Comparison of ENCODE assay signal across 9 cellular contexts in the genomic region with DNA sequence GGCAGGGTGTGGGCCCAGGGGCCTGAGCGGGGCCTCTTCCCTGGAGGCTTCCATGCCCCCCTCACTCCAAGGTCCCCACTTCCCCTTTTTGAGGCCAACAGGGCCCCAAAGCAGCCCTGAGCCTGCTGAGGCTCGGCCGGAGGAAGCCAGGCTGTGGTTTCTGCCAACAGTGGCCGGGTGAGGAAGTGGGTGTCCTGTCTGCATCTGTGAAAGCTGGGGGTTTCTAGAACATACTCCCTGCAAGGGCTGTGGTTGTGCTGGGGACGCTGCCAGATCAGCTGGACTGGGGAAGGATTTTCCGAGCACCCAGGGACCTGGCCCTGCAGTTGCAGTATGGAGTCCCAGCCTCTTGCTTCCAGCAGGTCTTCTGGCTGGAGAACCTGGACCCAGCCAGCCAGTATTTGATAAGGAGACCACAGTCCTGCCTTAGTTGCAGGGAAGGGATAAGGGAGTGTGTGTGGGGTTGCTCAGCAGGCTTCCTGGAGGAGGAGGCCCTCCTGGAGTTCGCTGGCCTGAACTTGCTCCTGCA. TPM values are rescaled to one million over a fixed set of nuclear protein-coding genes. Genes with fewer than 3 reads are reported as not detected.
DNase-seq lines count a peak whose midpoint lies in the region; ATAC-seq and TF ChIP-seq lines count a peak whose summit lies in the region.
"Had no signal": no experiment of that assay in that cellular context is flagged by ENCODE, and none has a peak within 500 bp of the region (broad histone marks: within the 10 kb centered on the region; RNA-seq: fewer than 3 reads in every experiment).

No MANE protein-coding gene starts in this region.

- peaks cover 12% of the 10 kb centered on the region for H3K36me3 ChIP-seq in GM06990 (ENCODE audit: control insufficient read depth, insufficient read depth, low read length)
- H3K36me3 ChIP-seq in MM.1S (replicated peaks; ENCODE audit: insufficient read depth, low read length): no peaks in the 10 kb centered on the region

- H3K27ac Mint-ChIP-seq in WTC11: no peak overlapping the region

- H2AFZ ChIP-seq in MM.1S (ENCODE audit: low read length): peak overlapping the region; percentile 44; the same call in 1 of the 2 replicates

- peaks cover 11% of the 10 kb centered on the region for H3K9me3 Mint-ChIP-seq in WTC11

- intact Hi-C loops in right cardiac atrium (cut with DNase I): no loop called here

- H3F3A ChIP-seq in MM.1S (ENCODE audit: insufficient read depth, low read length): peaks cover 18% of the 10 kb centered on the region

- H3K27me3 Mint-ChIP-seq in WTC11 (ENCODE audit: low read depth): no peaks in the 10 kb centered on the region; the same call in 1 of the 2 replicates

- peak overlapping the region; percentile 78 for H3K4me2 ChIP-seq in MM.1S (ENCODE audit: low read depth, low read length)

- H3K4me1 ChIP-seq in MM.1S (ENCODE audit: low read length) (peaks cover 30% of the 10 kb centered on the region), right cardiac atrium (ENCODE audit: control insufficient read depth, insufficient read depth, low read length) (peaks cover 3% of the 10 kb centered on the region)

- H3K27me3 ChIP-seq in GM06990 (replicated peaks; ENCODE audit: control insufficient read depth, insufficient read depth, low read length): no peaks in the 10 kb centered on the region
- H3K27me3 ChIP-seq in MM.1S (replicated peaks; ENCODE audit: insufficient read depth, low read length): no peaks in the 10 kb centered on the region
- H3K27me3 ChIP-seq in right cardiac atrium (ENCODE audit: control insufficient read depth, insufficient read depth): no peaks in the 10 kb centered on the region

- CTCF ChIA-PET in WTC11 (lab: Charles Lee): interaction anchor here (1.0 to 1.2 kb wide), 2 partner anchors 45 to 73 kb away, joined by 3 read pairs; no protein-coding TSS in a partner anchor

- TF ChIP-seq CTCF in GM06990 (IDR thresholded peaks at IDR 0.05; ENCODE audit: insufficient read depth, low read length, poor library complexity, severe bottlenecking) (no peak), MM.1S (IDR thresholded peaks at IDR 0.05; ENCODE audit: low read length) (no peak), WTC11 (IDR thresholded peaks at IDR 0.05) (no peak)

- H3K27ac ChIP-seq in MM.1S (ENCODE audit: low read length) (peak overlapping the region; percentile 72; the same call in 1 of the 2 replicates), right cardiac atrium (ENCODE audit: low read length) (no peak overlapping the region)
- H3K27ac ChIP-seq: epithelial cell of prostate had no signal

- no peaks in the 10 kb centered on the region for H4K20me1 ChIP-seq in MM.1S (ENCODE audit: insufficient read depth, low read length)

- WGBS in right cardiac atrium: 36% methylated on average over 7 of the region's 7 CpGs

- H3K4me1 Mint-ChIP-seq in WTC11: peaks cover 14% of the 10 kb centered on the region

- H3K9ac ChIP-seq in MM.1S (ENCODE audit: low read length): peak overlapping the region; percentile 51

- peaks cover 96% of the 10 kb centered on the region for H3K79me2 ChIP-seq in MM.1S (ENCODE audit: low read length)

- ATAC-seq in GM21717 (IDR thresholded peaks at IDR 0.05; ENCODE audit: unreplicated experiment): peak; percentile 91
- ATAC-seq in right cardiac atrium: peak; percentile 69 to 77
- no peak for ATAC-seq in WTC11

- DNase-seq in GM06990 (ENCODE audit: extremely low read depth, insufficient read length) (peak; percentile 87), MM.1S (peak; percentile 88), right cardiac atrium (peak; percentile 77 to 93 (median 90)), WTC11 (ENCODE audit: low spot score) (no peak), NCI-H2171 treated with DMSO at 0.1 percent for 48 hours (lab: John Stamatoyannopoulos, UW) (no peak)
- DNase-seq in activated T-helper 1 cell treated with anti-CD3 and anti-CD28 coated beads, Interleukin-2, amount 50 U/mL, for 16 hours (ENCODE audit: low read depth in 1 of 2, low spot score in 1 of 2): peak; percentile 23 to 35
- peak; percentile 32 to 57 for DNase-seq in stimulated activated CD8-positive, alpha-beta memory T cell treated with anti-CD3 and anti-CD28 coated beads, Interleukin-7, amount 100 ng/mL, for 4 hours (ENCODE audit: low read depth in 2 of 2)

- no peak overlapping the region for H3K4me3 Mint-ChIP-seq in WTC11

- no peaks in the 10 kb centered on the region for H3K9me3 ChIP-seq in MM.1S (replicated peaks; ENCODE audit: insufficient read depth, low read length)
- no peaks in the 10 kb centered on the region for H3K9me3 ChIP-seq in right cardiac atrium (ENCODE audit: control insufficient read depth, low read length)

- H3K4me3 ChIP-seq in GM06990 (replicated peaks; ENCODE audit: low read depth, low read length) (peak overlapping the region; percentile 44; the same call in 1 of the 2 replicates), MM.1S (ENCODE audit: low read length) (peak overlapping the region; percentile 36), right cardiac atrium (ENCODE audit: low read length) (no peak overlapping the region)

- H3K36me3 Mint-ChIP-seq in WTC11: peaks cover 6% of the 10 kb centered on the region; the same call in 1 of the 2 replicates

- POLR2A ChIA-PET in WTC11 (lab: Charles Lee): no interaction called here

- no peaks in the 10 kb centered on the region for H3K9me2 ChIP-seq in MM.1S (replicated peaks; ENCODE audit: insufficient read depth, low read length)

TF ChIP-seq in WTC11, 78 proteins besides CTCF, POLR2A, EP300 and RAD21 (continues in another document):
- TF ChIP-seq, protein P1, sequence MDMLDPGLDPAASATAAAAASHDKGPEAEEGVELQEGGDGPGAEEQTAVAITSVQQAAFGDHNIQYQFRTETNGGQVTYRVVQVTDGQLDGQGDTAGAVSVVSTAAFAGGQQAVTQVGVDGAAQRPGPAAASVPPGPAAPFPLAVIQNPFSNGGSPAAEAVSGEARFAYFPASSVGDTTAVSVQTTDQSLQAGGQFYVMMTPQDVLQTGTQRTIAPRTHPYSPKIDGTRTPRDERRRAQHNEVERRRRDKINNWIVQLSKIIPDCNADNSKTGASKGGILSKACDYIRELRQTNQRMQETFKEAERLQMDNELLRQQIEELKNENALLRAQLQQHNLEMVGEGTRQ (CRISPR knock-in tag; IDR thresholded peaks at IDR 0.05): no peak
- TF ChIP-seq, protein P2, sequence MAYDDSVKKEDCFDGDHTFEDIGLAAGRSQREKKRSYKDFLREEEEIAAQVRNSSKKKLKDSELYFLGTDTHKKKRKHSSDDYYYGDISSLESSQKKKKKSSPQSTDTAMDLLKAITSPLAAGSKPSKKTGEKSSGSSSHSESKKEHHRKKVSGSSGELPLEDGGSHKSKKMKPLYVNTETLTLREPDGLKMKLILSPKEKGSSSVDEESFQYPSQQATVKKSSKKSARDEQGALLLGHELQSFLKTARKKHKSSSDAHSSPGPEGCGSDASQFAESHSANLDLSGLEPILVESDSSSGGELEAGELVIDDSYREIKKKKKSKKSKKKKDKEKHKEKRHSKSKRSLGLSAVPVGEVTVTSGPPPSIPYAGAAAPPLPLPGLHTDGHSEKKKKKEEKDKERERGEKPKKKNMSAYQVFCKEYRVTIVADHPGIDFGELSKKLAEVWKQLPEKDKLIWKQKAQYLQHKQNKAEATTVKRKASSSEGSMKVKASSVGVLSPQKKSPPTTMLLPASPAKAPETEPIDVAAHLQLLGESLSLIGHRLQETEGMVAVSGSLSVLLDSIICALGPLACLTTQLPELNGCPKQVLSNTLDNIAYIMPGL (CRISPR knock-in tag; IDR thresholded peaks at IDR 0.05): no peak
- no peak for TF ChIP-seq NR1H2 (CRISPR knock-in tag; IDR thresholded peaks at IDR 0.05)
- TF ChIP-seq ETV6 (CRISPR knock-in tag; IDR thresholded peaks at IDR 0.05): no peak
- TF ChIP-seq, protein P3, sequence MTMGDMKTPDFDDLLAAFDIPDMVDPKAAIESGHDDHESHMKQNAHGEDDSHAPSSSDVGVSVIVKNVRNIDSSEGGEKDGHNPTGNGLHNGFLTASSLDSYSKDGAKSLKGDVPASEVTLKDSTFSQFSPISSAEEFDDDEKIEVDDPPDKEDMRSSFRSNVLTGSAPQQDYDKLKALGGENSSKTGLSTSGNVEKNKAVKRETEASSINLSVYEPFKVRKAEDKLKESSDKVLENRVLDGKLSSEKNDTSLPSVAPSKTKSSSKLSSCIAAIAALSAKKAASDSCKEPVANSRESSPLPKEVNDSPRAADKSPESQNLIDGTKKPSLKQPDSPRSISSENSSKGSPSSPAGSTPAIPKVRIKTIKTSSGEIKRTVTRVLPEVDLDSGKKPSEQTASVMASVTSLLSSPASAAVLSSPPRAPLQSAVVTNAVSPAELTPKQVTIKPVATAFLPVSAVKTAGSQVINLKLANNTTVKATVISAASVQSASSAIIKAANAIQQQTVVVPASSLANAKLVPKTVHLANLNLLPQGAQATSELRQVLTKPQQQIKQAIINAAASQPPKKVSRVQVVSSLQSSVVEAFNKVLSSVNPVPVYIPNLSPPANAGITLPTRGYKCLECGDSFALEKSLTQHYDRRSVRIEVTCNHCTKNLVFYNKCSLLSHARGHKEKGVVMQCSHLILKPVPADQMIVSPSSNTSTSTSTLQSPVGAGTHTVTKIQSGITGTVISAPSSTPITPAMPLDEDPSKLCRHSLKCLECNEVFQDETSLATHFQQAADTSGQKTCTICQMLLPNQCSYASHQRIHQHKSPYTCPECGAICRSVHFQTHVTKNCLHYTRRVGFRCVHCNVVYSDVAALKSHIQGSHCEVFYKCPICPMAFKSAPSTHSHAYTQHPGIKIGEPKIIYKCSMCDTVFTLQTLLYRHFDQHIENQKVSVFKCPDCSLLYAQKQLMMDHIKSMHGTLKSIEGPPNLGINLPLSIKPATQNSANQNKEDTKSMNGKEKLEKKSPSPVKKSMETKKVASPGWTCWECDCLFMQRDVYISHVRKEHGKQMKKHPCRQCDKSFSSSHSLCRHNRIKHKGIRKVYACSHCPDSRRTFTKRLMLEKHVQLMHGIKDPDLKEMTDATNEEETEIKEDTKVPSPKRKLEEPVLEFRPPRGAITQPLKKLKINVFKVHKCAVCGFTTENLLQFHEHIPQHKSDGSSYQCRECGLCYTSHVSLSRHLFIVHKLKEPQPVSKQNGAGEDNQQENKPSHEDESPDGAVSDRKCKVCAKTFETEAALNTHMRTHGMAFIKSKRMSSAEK (CRISPR knock-in tag; IDR thresholded peaks at IDR 0.05; ENCODE audit: borderline replicate concordance): no peak

RNA-seq across cellular contexts. Expression of a gene that starts 15.7 kb away (rescaled TPM):
- 10 to 100 TPM; 11.4 to 21.2 (median 18.2) TPM for total RNA-seq in right cardiac atrium
- 4.8 TPM for polyA plus RNA-seq in right cardiac atrium
- total RNA-seq in WTC11 (2021): 5.9 to 8.0 TPM (median 6.6 TPM) in 3 replicates

Comparison
In these comparisons a context has a peak if more than half of its experiments do, and no peak if none do; other contexts are left out.
1. DNase-seq: peak in GM06990 (single experiment), MM.1S (single experiment), activated T-helper 1 cell treated with anti-CD3 and anti-CD28 coated beads, Interleukin-2, amount 50 U/mL, for 16 hours (2 of 2), right cardiac atrium (3 of 3) and stimulated activated CD8-positive, alpha-beta memory T cell treated with anti-CD3 and anti-CD28 coated beads, Interleukin-7, amount 100 ng/mL, for 4 hours (2 of 2); none in WTC11 (single experiment) and NCI-H2171 treated with DMSO at 0.1 percent for 48 hours (single experiment).